In genomic region chr22:30861131-30861530, GRCh38 we compare ENCODE assay signal across 19 cellular contexts.
DNase-seq lines count a peak whose midpoint lies in the region; TF ChIP-seq lines count a peak whose summit lies in the region.
"Had no signal": no experiment of that assay in that cellular context is flagged by ENCODE, and none has a peak within 500 bp of the region (broad histone marks: within the 10 kb centered on the region; RNA-seq: fewer than 3 reads in every experiment).

No MANE protein-coding gene starts in this region.

- H3K9me3 ChIP-seq in hepatocyte (ENCODE audit: low read depth) (no peaks in the 10 kb centered on the region), testis (no peaks in the 10 kb centered on the region)
- H3K9me3 ChIP-seq: breast epithelium, SJCRH30, suprapubic skin had no signal

- H2AFZ ChIP-seq in hepatocyte, result no peak overlapping the region

- no peaks in the 10 kb centered on the region for H3K9me2 ChIP-seq in hepatocyte (replicated peaks; ENCODE audit: insufficient read depth)

- WGBS in hepatocyte (ENCODE audit: low lambda C conversion rate, missing lambda C conversion rate), result 83% methylated on average over 8 of the region's 9 CpGs
- 90 to 93% methylated on average over 9 of the region's 9 CpGs for WGBS in testis, 2 donors

- H3K4me2 ChIP-seq in hepatocyte, result no peak overlapping the region

- DNase-seq in D341Med (ENCODE audit: low spot score) (peak; percentile 18), HuH-7.5 (ENCODE audit: low spot score) (peak; percentile 1), hepatocyte (ENCODE audit: low spot score) (peak; percentile 1), testis (peak; percentile 9), SKM-1 (lab: John Stamatoyannopoulos, UW; ENCODE audit: unreplicated experiment) (no peak), GOT3 (lab: John Stamatoyannopoulos, UW) (no peak)
- no peak for DNase-seq in activated CD4-positive, alpha-beta T cell treated with anti-CD3 and anti-CD28 coated beads for 48 hours
- DNase-seq: ACHN; activated CD4-positive, alpha-beta T cell treated with anti-CD3 and anti-CD28 coated beads, Interleukin-2, amount 50 U/mL, for 4 hours; amygdala; DMS153; IMR-90; occipital lobe; SJCRH30; stimulated activated naive B cell treated with anti-CD40 and anti-IgM and Interleukin-4, amounts not matched to agents 10 μg/mL and 1 μg/mL and 100 μg/mL, for 72 hours had no signal

- H3K4me3 ChIP-seq in hepatocyte (no peak overlapping the region), testis (no peak overlapping the region)
- H3K4me3 ChIP-seq: breast epithelium, GM12878, lung, SJCRH30, suprapubic skin had no signal

- H3K4me1 ChIP-seq in hepatocyte (ENCODE audit: insufficient read depth), result no peaks in the 10 kb centered on the region
- no peaks in the 10 kb centered on the region for H3K4me1 ChIP-seq in testis
- H3K4me1 ChIP-seq: breast epithelium, SJCRH30, suprapubic skin had no signal

- H3K79me2 ChIP-seq in hepatocyte, result no peaks in the 10 kb centered on the region

- H3K27me3 ChIP-seq in hepatocyte (no peaks in the 10 kb centered on the region), testis (no peaks in the 10 kb centered on the region)
- H3K27me3 ChIP-seq: breast epithelium, SJCRH30, suprapubic skin had no signal

- intact Hi-C loops in testis (cut with DNase I; ENCODE audit: low total_unique reads), result no loop called here

- TF ChIP-seq POLR2A in testis (IDR thresholded peaks at IDR 0.05), result no peak

- H3K27ac ChIP-seq in hepatocyte (no peak overlapping the region), testis (no peak overlapping the region)
- H3K27ac ChIP-seq: breast epithelium, SJCRH30, suprapubic skin had no signal

- no peaks in the 10 kb centered on the region for H3K36me3 ChIP-seq in hepatocyte (replicated peaks; ENCODE audit: insufficient read depth, low read depth)
- no peaks in the 10 kb centered on the region for H3K36me3 ChIP-seq in testis (ENCODE audit: low read depth, missing control alignments)
- H3K36me3 ChIP-seq: breast epithelium, SJCRH30, suprapubic skin had no signal

- TF ChIP-seq CTCF in hepatocyte (IDR thresholded peaks at IDR 0.05; ENCODE audit: poor library complexity), result no peak
- no peak for TF ChIP-seq CTCF in testis (IDR thresholded peaks at IDR 0.05)

- H4K20me1 ChIP-seq in hepatocyte (ENCODE audit: insufficient read depth, poor library complexity, severe bottlenecking), result no peaks in the 10 kb centered on the region

Comparison
In these comparisons a context has a peak if more than half of its experiments do, and no peak if none do; other contexts are left out.
1. DNase-seq: peak in D341Med (single experiment), HuH-7.5 (single experiment), hepatocyte (single experiment) and testis (single experiment); none in activated CD4-positive, alpha-beta T cell treated with anti-CD3 and anti-CD28 coated beads for 48 hours (single experiment), SKM-1 (single experiment) and GOT3 (single experiment).